In genomic region chr4:143417679-143418403, GRCh38 we compare ENCODE assay signal across 14 cellular contexts.
DNase-seq lines count a peak whose midpoint lies in the region; ATAC-seq and TF ChIP-seq lines count a peak whose summit lies in the region.
"Had no signal": no experiment of that assay in that cellular context is flagged by ENCODE, and none has a peak within 500 bp of the region (broad histone marks: within the 10 kb centered on the region; RNA-seq: fewer than 3 reads in every experiment).

No MANE protein-coding gene starts in this region.

- peak overlapping the region; percentile 54 for H3K27ac ChIP-seq in layer of hippocampus (ENCODE audit: low read depth, low read length)
- no peak overlapping the region for H3K27ac ChIP-seq in esophagus squamous epithelium
- H3K27ac ChIP-seq: GM23248, heart left ventricle had no signal

- peaks cover 0 to 31% (median 0%) of the 10 kb centered on the region in 3 donors for H3K36me3 ChIP-seq in esophagus squamous epithelium

- H3K9me3 Mint-ChIP-seq in endothelial cell (ENCODE audit: unreplicated experiment) = no peaks in the 10 kb centered on the region

- H3K27me3 ChIP-seq in layer of hippocampus (ENCODE audit: control insufficient read depth, insufficient read depth, low read length) (no peaks in the 10 kb centered on the region), esophagus squamous epithelium (no peaks in the 10 kb centered on the region)
- H3K27me3 ChIP-seq: heart left ventricle had no signal

- ATAC-seq in GM18861 (IDR thresholded peaks at IDR 0.05; ENCODE audit: unreplicated experiment) (peak; percentile 90), GM21576 (IDR thresholded peaks at IDR 0.05; ENCODE audit: unreplicated experiment) (peak; percentile 87), HG03135 (IDR thresholded peaks at IDR 0.05; ENCODE audit: unreplicated experiment) (peak; percentile 90)
- ATAC-seq: heart left ventricle, mucosa of descending colon had no signal

- no peak overlapping the region for H3K4me3 Mint-ChIP-seq in endothelial cell (ENCODE audit: unreplicated experiment)

- 61 to 83% methylated on average over 8 to 12 of the region's 12 CpGs for WGBS in esophagus squamous epithelium, 2 donors

- DNase-seq in DMS114 treated with DMSO at 0.1 percent for 48 hours (lab: John Stamatoyannopoulos, UW; ENCODE audit: unreplicated experiment) = no peak
- no peak for DNase-seq in endothelial cell (ENCODE audit: low spot score)
- no peak for DNase-seq in esophagus squamous epithelium (lab: John Stamatoyannopoulos, UW)
- DNase-seq in effector CD8-positive, alpha-beta T cell (lab: John Stamatoyannopoulos, UW) = no peak
- DNase-seq: cortex of kidney; GM23248; heart left ventricle; mucosa of descending colon; small intestine; stimulated activated naive CD4-positive, alpha-beta T cell had no signal

- peaks cover 0 to 2% (median 0%) of the 10 kb centered on the region in 3 donors for H3K4me1 ChIP-seq in esophagus squamous epithelium

- no peak overlapping the region for H3K4me3 ChIP-seq in esophagus squamous epithelium
- H3K4me3 ChIP-seq: GM23248, heart left ventricle, mucosa of descending colon had no signal

- no peak for TF ChIP-seq CTCF in endothelial cell (IDR thresholded peaks at IDR 0.05; ENCODE audit: unreplicated experiment)
- no peak for TF ChIP-seq CTCF in esophagus squamous epithelium (IDR thresholded peaks at IDR 0.05)

- no peak for TF ChIP-seq POLR2A in esophagus squamous epithelium (IDR thresholded peaks at IDR 0.05)

- H3K27me3 Mint-ChIP-seq in endothelial cell (ENCODE audit: unreplicated experiment) = no peaks in the 10 kb centered on the region

- no peak overlapping the region for H3K27ac Mint-ChIP-seq in endothelial cell (ENCODE audit: unreplicated experiment)

- H3K4me1 Mint-ChIP-seq in endothelial cell (ENCODE audit: unreplicated experiment) = peaks cover 32% of the 10 kb centered on the region

- no peaks in the 10 kb centered on the region for H3K9me3 ChIP-seq in esophagus squamous epithelium
- H3K9me3 ChIP-seq: heart left ventricle, mucosa of descending colon had no signal

- peaks cover 19% of the 10 kb centered on the region for H3K36me3 Mint-ChIP-seq in endothelial cell (ENCODE audit: low read depth, unreplicated experiment)

- intact Hi-C loops in esophagus squamous epithelium (cut with DNase I) = no loop called here
